In the genomic region with DNA sequence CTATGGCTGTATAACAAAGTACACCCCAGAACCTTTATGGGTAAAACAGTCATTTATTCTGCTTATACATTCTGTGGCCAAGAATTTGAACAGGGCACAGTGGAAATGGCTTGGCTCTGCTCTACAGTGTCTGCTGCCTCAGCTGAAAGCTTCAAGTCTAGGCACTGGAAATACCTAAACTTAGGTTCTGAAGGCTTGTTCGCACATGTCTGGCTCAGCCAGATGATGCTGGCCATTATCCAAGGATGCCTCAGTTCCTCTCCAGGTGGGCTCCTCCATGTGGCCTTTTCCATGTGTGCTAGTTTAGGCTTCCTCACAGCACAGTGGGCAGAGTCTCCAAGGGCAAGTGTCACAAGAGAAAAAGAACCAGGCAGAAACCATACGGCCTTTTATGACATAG, we compare ENCODE assay signal across 25 cellular contexts.
A peak's percentile ranks its signal among the peaks of the same experiment; 100 is the strongest.
DNase-seq lines count a peak whose midpoint lies in the region; ATAC-seq and TF ChIP-seq lines count a peak whose summit lies in the region.
"Had no signal": no experiment of that assay in that cellular context is flagged by ENCODE, and none has a peak within 500 bp of the region (broad histone marks: within the 10 kb centered on the region; RNA-seq: fewer than 3 reads in every experiment).

No MANE protein-coding gene starts in this region.

- H3K4me3 Mint-ChIP-seq in GM23338, result no peak overlapping the region
- H3K4me3 Mint-ChIP-seq: CD14-positive monocyte; CD8-positive, alpha-beta memory T cell had no signal

- H4K20me1 ChIP-seq in GM23338 (replicated peaks; ENCODE audit: insufficient read depth) (no peaks in the 10 kb centered on the region), mammary epithelial cell (ENCODE audit: insufficient read depth, low read length) (no peaks in the 10 kb centered on the region)

- H3K27me3 Mint-ChIP-seq in GM23338 (ENCODE audit: insufficient read depth, low read depth, poor library complexity), result no peaks in the 10 kb centered on the region
- H3K27me3 Mint-ChIP-seq: CD8-positive, alpha-beta memory T cell had no signal

- H3K27me3 ChIP-seq in GM23338 (ENCODE audit: insufficient read depth) (no peaks in the 10 kb centered on the region), mammary epithelial cell (ENCODE audit: insufficient read depth, low read length) (no peaks in the 10 kb centered on the region)
- H3K27me3 ChIP-seq: BE2C had no signal

- dilution Hi-C loops in mammary epithelial cell (cut with HindIII; ENCODE audit: low sequenced_read_pairs), result no loop called here

- 0 out of 2 replicates have a peak, but pooled peaks cover 8% of the 10 kb centered on the region for H3K36me3 ChIP-seq in GM23338 (ENCODE audit: insufficient read depth)
- H3K36me3 ChIP-seq in mammary epithelial cell (ENCODE audit: insufficient read depth, low read length), result peaks cover 26% of the 10 kb centered on the region

- 19% methylated on average over 2 of the region's 2 CpGs for WGBS in mammary epithelial cell (ENCODE audit: low coverage, missing lambda C conversion rate)

- H3K36me3 Mint-ChIP-seq in GM23338 (ENCODE audit: low read depth), result peaks cover 29% of the 10 kb centered on the region

- no peaks in the 10 kb centered on the region for H3K4me1 ChIP-seq in GM23338 (ENCODE audit: insufficient read depth)
- peaks cover 19% of the 10 kb centered on the region for H3K4me1 ChIP-seq in mammary epithelial cell (ENCODE audit: insufficient read depth, low read length)

- in situ Hi-C loops in mammary epithelial cell (cut with MboI; ENCODE audit: low sequenced_read_pairs in 2 of 2), result no loop called here

- H2AFZ ChIP-seq in GM23338 (no peak overlapping the region), mammary epithelial cell (ENCODE audit: low read depth, low read length) (no peak overlapping the region)

- H3K27ac Mint-ChIP-seq in GM23338, result peak overlapping the region; percentile 40

- H3K9ac ChIP-seq in mammary epithelial cell (ENCODE audit: insufficient read depth, low read length), result no peak overlapping the region

- no TSS peak for BruUV-seq in mammary epithelial cell (replicated peaks; lab: Mats Ljungman, UMichigan)

- CTCF ChIA-PET in mammary epithelial cell (lab: Charles Lee; ENCODE audit: low non-redundant PET), result no interaction called here

- H3K9me2 ChIP-seq in GM23338 (ENCODE audit: insufficient read depth), result no peaks in the 10 kb centered on the region

- no peak overlapping the region for H3K4me2 ChIP-seq in GM23338
- H3K4me2 ChIP-seq in mammary epithelial cell (ENCODE audit: insufficient read depth, low read depth, low read length), result no peak overlapping the region

- no peaks in the 10 kb centered on the region for H3K9me3 Mint-ChIP-seq in GM23338
- H3K9me3 Mint-ChIP-seq: CD14-positive monocyte; CD8-positive, alpha-beta memory T cell had no signal

- H3K9me3 ChIP-seq in mammary epithelial cell (replicated peaks; ENCODE audit: insufficient read depth, low read length), result no peaks in the 10 kb centered on the region
- H3K9me3 ChIP-seq: BE2C had no signal

- H3K4me3 ChIP-seq in GM23338 (no peak overlapping the region), mammary epithelial cell (replicated peaks in 1 of 3; ENCODE audit: insufficient read depth in 1 of 3, low read depth in 2 of 3, low read length in 3 of 3) (no peak overlapping the region)
- H3K4me3 ChIP-seq: K562 had no signal

- H3K27ac ChIP-seq in GM23338 (ENCODE audit: low read depth), result peak overlapping the region; percentile 15; the same call in 1 of the 2 replicates
- peak overlapping the region; percentile 18 for H3K27ac ChIP-seq in mammary epithelial cell (ENCODE audit: insufficient read depth, low read depth, low read length)

- no peaks in the 10 kb centered on the region for H3F3A ChIP-seq in GM23338 (replicated peaks; ENCODE audit: low read depth)

- no peak for DNase-seq in GM23338 (ENCODE audit: low spot score)
- DNase-seq in NCI-H2171 (lab: John Stamatoyannopoulos, UW), result peak; percentile 39
- DNase-seq in mammary epithelial cell, result peak; percentile 64
- DNase-seq: BE2C; CD8-positive, alpha-beta memory T cell; DMS153; DND-41; GOT3; NCI-H1105; NCI-H146; NCI-H1930; NCI-H2107; NCI-H446 treated with DMSO at 0.1 percent for 48 hours; NCI-H526 treated with DMSO at 0.1 percent for 48 hours; RPMI8226; SHP77 treated with DMSO at 0.1 percent for 48 hours; T-helper 1 cell had no signal

- no peaks in the 10 kb centered on the region for H3K79me2 ChIP-seq in GM23338 (replicated peaks; ENCODE audit: insufficient read depth)
- peaks cover under 1% of the 10 kb centered on the region for H3K79me2 ChIP-seq in mammary epithelial cell (ENCODE audit: insufficient read depth, low read length)

- TF ChIP-seq CTCF in GM23338 (conservative IDR thresholded peaks at IDR 0.05; ENCODE audit: low read depth in 2 of 2), result no peak
- TF ChIP-seq CTCF in mammary epithelial cell (conservative IDR thresholded peaks at IDR 0.05 in 1 of 2, IDR thresholded peaks at IDR 0.05 in 1 of 2; ENCODE audit: extremely low read depth in 1 of 2, insufficient read depth in 1 of 2, low read depth in 1 of 2, low read length in 2 of 2), result peak in 1 of 2 donors; percentile 11

- intact Hi-C loops in mammary epithelial cell (cut with micrococcal nuclease), result loop anchor here (5.0 kb wide), 2 partner anchors 78 to 118 kb away; a partner anchor contains a TSS

- H3K4me1 Mint-ChIP-seq in GM23338, result peaks cover 2% of the 10 kb centered on the region; the same call in 1 of the 3 replicates

- ATAC-seq in GM23338 (no peak), esophagus mucosa (peak; percentile 42), GM19328 (IDR thresholded peaks at IDR 0.05; ENCODE audit: unreplicated experiment) (no peak), GM18502 (IDR thresholded peaks at IDR 0.05; ENCODE audit: poor library complexity, unreplicated experiment) (no peak), HG03108 (IDR thresholded peaks at IDR 0.05; ENCODE audit: unreplicated experiment) (no peak)
- ATAC-seq: HCT116, HepG2, K562 had no signal

TF ChIP-seq in GM23338, 12 proteins besides CTCF, POLR2A, EP300 and RAD21 (continues in another document):
- no peak for TF ChIP-seq JUNB (IDR thresholded peaks at IDR 0.05; ENCODE audit: unreplicated experiment)
- no peak for TF ChIP-seq EZH2phosphoT487 (IDR thresholded peaks at IDR 0.05; ENCODE audit: unreplicated experiment)
- no peak for TF ChIP-seq NANOG (IDR thresholded peaks at IDR 0.05; ENCODE audit: borderline replicate concordance)
- TF ChIP-seq CREB1 (CRISPR knock-in tag; IDR thresholded peaks at IDR 0.05; ENCODE audit: low read depth), result no peak
- TF ChIP-seq, protein P1, sequence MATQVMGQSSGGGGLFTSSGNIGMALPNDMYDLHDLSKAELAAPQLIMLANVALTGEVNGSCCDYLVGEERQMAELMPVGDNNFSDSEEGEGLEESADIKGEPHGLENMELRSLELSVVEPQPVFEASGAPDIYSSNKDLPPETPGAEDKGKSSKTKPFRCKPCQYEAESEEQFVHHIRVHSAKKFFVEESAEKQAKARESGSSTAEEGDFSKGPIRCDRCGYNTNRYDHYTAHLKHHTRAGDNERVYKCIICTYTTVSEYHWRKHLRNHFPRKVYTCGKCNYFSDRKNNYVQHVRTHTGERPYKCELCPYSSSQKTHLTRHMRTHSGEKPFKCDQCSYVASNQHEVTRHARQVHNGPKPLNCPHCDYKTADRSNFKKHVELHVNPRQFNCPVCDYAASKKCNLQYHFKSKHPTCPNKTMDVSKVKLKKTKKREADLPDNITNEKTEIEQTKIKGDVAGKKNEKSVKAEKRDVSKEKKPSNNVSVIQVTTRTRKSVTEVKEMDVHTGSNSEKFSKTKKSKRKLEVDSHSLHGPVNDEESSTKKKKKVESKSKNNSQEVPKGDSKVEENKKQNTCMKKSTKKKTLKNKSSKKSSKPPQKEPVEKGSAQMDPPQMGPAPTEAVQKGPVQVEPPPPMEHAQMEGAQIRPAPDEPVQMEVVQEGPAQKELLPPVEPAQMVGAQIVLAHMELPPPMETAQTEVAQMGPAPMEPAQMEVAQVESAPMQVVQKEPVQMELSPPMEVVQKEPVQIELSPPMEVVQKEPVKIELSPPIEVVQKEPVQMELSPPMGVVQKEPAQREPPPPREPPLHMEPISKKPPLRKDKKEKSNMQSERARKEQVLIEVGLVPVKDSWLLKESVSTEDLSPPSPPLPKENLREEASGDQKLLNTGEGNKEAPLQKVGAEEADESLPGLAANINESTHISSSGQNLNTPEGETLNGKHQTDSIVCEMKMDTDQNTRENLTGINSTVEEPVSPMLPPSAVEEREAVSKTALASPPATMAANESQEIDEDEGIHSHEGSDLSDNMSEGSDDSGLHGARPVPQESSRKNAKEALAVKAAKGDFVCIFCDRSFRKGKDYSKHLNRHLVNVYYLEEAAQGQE (IDR thresholded peaks at IDR 0.05; ENCODE audit: unreplicated experiment), result no peak
- no peak for TF ChIP-seq ZNF114 (CRISPR knock-in tag; IDR thresholded peaks at IDR 0.05)
- TF ChIP-seq POLR2AphosphoS5 (IDR thresholded peaks at IDR 0.05; ENCODE audit: low read depth), result no peak
- TF ChIP-seq STAT1 (IDR thresholded peaks at IDR 0.05; ENCODE audit: unreplicated experiment), result no peak
- no peak for TF ChIP-seq EZH2 (IDR thresholded peaks at IDR 0.05; ENCODE audit: low read depth, unreplicated experiment)
- TF ChIP-seq, protein P2, sequence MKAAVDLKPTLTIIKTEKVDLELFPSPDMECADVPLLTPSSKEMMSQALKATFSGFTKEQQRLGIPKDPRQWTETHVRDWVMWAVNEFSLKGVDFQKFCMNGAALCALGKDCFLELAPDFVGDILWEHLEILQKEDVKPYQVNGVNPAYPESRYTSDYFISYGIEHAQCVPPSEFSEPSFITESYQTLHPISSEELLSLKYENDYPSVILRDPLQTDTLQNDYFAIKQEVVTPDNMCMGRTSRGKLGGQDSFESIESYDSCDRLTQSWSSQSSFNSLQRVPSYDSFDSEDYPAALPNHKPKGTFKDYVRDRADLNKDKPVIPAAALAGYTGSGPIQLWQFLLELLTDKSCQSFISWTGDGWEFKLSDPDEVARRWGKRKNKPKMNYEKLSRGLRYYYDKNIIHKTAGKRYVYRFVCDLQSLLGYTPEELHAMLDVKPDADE (IDR thresholded peaks at IDR 0.05), result no peak
